14 cellular contexts compared by ENCODE assay signal in the genomic region with DNA sequence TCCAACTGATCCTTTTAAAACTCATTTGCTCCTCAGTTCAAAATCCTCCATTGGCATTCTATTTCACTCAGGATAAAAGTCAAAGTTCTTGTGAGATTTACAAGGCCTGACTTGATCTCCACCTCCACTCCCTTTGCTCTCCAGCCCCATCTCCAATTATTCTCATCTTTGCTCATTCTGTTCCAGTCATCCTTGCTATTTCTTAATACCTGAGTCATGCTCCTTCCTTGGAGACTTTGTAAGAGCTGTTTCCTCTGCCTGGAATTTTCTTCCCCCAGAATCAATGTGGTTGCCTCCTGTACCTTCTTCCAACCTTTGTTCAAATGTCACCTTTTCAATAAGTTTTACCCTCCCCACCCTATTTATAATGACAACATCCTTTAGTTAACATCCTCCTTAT.
"Had no signal": no experiment of that assay in that cellular context is flagged by ENCODE, and none has a peak within 500 bp of the region (broad histone marks: within the 10 kb centered on the region; RNA-seq: fewer than 3 reads in every experiment).

No MANE protein-coding gene starts in this region.

- H3K4me1 Mint-ChIP-seq: memory B cell had no signal

- H3K27ac Mint-ChIP-seq: activated CD4-positive, alpha-beta memory T cell treated with anti-CD3 and anti-CD28 coated beads for 36 hours; activated T-cell treated with anti-CD3 and anti-CD28 coated beads, Interleukin-2, amount 50 U/mL, for 72 hours; memory B cell; stimulated activated naive CD8-positive, alpha-beta T cell treated with anti-CD3 and anti-CD28 coated beads, Interleukin-15, Interleukin-2, amounts not matched to agents 100 ng/mL and 50 ng/mL, for 24 hours had no signal

- H3K27me3 Mint-ChIP-seq: activated CD4-positive, alpha-beta memory T cell treated with anti-CD3 and anti-CD28 coated beads for 36 hours; memory B cell; stimulated activated naive CD8-positive, alpha-beta T cell treated with anti-CD3 and anti-CD28 coated beads, Interleukin-15, Interleukin-2, amounts not matched to agents 100 ng/mL and 50 ng/mL, for 24 hours had no signal

- H3K36me3 Mint-ChIP-seq: activated CD4-positive, alpha-beta memory T cell treated with anti-CD3 and anti-CD28 coated beads for 36 hours; memory B cell had no signal

- ATAC-seq: activated T-cell treated with anti-CD3 and anti-CD28 coated beads, Interleukin-2, amount 50 U/mL, for 72 hours; left lung; upper lobe of right lung had no signal

- H3K9me3 Mint-ChIP-seq: activated CD4-positive, alpha-beta memory T cell treated with anti-CD3 and anti-CD28 coated beads for 36 hours had no signal

- H3K36me3 ChIP-seq: left lung, upper lobe of right lung had no signal

- DNase-seq: activated CD4-positive, alpha-beta memory T cell treated with anti-CD3 and anti-CD28 coated beads for 36 hours; activated CD4-positive, alpha-beta T cell treated with anti-CD3 and anti-CD28 coated beads for 1 hour; activated T-cell treated with anti-CD3 and anti-CD28 coated beads, Interleukin-2, amount 50 U/mL, for 72 hours; caudate nucleus; effector CD8-positive, alpha-beta T cell; head of caudate nucleus; left lung; stimulated activated CD4-positive, alpha-beta T cell treated with anti-CD3 and anti-CD28 coated beads, Interleukin-15, amount 100 ng/mL, for 24 hours; stimulated activated CD4-positive, alpha-beta T cell treated with anti-CD3 and anti-CD28 coated beads, Interleukin-4, amount 100 ng/mL, for 24 hours; SW 1271; upper lobe of right lung had no signal

- H3K4me3 ChIP-seq: coronary artery, left lung, upper lobe of right lung had no signal

- H3K4me1 ChIP-seq: left lung, upper lobe of right lung had no signal

- H3K9me3 ChIP-seq: upper lobe of right lung had no signal

- H3K27me3 ChIP-seq: left lung, upper lobe of right lung had no signal

- H3K4me3 Mint-ChIP-seq: activated CD4-positive, alpha-beta memory T cell treated with anti-CD3 and anti-CD28 coated beads for 36 hours; activated T-cell treated with anti-CD3 and anti-CD28 coated beads, Interleukin-2, amount 50 U/mL, for 72 hours; memory B cell; stimulated activated naive CD8-positive, alpha-beta T cell treated with anti-CD3 and anti-CD28 coated beads, Interleukin-15, Interleukin-2, amounts not matched to agents 100 ng/mL and 50 ng/mL, for 24 hours had no signal

- H3K27ac ChIP-seq: coronary artery, left lung, upper lobe of right lung had no signal
